In the genomic region with DNA sequence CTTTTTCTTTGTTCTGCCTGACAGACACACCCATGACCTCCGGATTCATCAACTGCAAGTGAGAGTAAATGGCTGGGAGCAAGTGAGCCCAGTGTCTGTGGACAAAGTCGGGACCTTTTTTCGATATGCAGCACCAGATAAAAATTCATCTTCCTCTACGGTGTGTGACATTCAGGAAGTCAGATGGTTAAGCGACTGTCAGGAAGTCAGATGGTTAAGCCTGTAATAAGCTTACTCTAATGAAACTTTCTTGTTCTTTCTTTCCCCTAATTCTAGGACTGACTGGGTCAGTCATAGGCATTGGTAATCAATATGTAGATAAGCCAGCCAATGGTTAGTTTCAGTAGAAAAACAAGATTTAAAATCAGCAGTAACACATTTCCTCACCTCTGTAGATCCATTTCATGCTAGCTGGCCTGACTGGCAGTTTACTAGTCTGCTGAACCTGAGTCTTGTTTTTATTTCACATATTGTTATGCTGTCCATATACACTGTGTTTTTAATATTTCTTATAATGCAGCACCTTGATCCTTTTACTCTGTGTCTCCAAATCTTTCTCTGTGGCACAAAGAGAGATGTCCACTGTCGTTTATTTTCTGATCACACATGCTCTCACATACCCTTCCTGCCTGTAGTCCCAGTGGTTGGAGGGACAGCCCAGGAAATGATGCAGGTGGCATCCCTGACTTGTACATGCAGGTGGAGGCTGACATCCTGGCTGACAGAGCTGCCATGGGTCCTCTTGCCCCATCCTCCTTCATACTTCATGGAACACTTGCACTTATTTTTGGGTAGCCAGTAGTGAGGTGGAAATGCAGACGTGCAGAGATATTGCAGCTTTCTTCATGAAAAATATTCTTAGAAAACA, we compare ENCODE assay signal across 7 cellular contexts.
DNase-seq lines count a peak whose midpoint lies in the region; ATAC-seq and TF ChIP-seq lines count a peak whose summit lies in the region.

No MANE protein-coding gene starts in this region.

- H3K27me3 ChIP-seq in Peyer's patch (no peaks in the 10 kb centered on the region), HAP-1 (ENCODE audit: low read depth) (no peaks in the 10 kb centered on the region)

- in situ Hi-C loops in HAP-1 (cut with MboI; ENCODE audit: low sequenced_read_pairs) = no loop called here

- H3K36me3 ChIP-seq in Peyer's patch = peaks cover 0 to 58% (median 0%) of the 10 kb centered on the region in 3 donors
- H3K36me3 ChIP-seq in HAP-1 (replicated peaks) = peaks cover 29% of the 10 kb centered on the region

- H3K27ac Mint-ChIP-seq in effector memory CD8-positive, alpha-beta T cell = peak overlapping the region; percentile 89 to 90
- H3K27ac Mint-ChIP-seq in stimulated activated naive B cell treated with anti-CD40 and anti-IgM and Interleukin-4, amounts not matched to agents 10 μg/mL and 1 μg/mL and 100 μg/mL, for 72 hours = peak overlapping the region; percentile 94

- no peaks in the 10 kb centered on the region for H3K9me3 Mint-ChIP-seq in effector memory CD8-positive, alpha-beta T cell
- H3K9me3 Mint-ChIP-seq in stimulated activated naive B cell treated with anti-CD40 and anti-IgM and Interleukin-4, amounts not matched to agents 10 μg/mL and 1 μg/mL and 100 μg/mL, for 72 hours = peaks cover 2 to 5% of the 10 kb centered on the region in 2 donors

- DNase-seq in GM20000 (ENCODE audit: low spot score) = peak; percentile 8
- DNase-seq in Peyer's patch = peak in 2 of 3 donors; percentile 44 to 68
- no peak for DNase-seq in effector memory CD8-positive, alpha-beta T cell
- no peak for DNase-seq in stimulated activated naive B cell treated with anti-CD40 and anti-IgM and Interleukin-4, amounts not matched to agents 10 μg/mL and 1 μg/mL and 100 μg/mL, for 72 hours
- DNase-seq in HAP-1 (ENCODE audit: low spot score in 2 of 2) = no peak
- no peak for DNase-seq in HT-29 (ENCODE audit: low spot score)

- H3K27me3 Mint-ChIP-seq in effector memory CD8-positive, alpha-beta T cell = no peaks in the 10 kb centered on the region
- no peaks in the 10 kb centered on the region for H3K27me3 Mint-ChIP-seq in stimulated activated naive B cell treated with anti-CD40 and anti-IgM and Interleukin-4, amounts not matched to agents 10 μg/mL and 1 μg/mL and 100 μg/mL, for 72 hours

- H3K4me1 ChIP-seq in Peyer's patch (peaks cover 0 to 20% (median 7%) of the 10 kb centered on the region in 4 donors), HAP-1 (no peaks in the 10 kb centered on the region)

- TF ChIP-seq CTCF in GM20000 (IDR thresholded peaks at IDR 0.05; ENCODE audit: extremely low read depth, missing control alignments) (no peak), Peyer's patch (IDR thresholded peaks at IDR 0.05) (no peak)

- H3K4me3 ChIP-seq in Peyer's patch = no peak overlapping the region
- H3K4me3 ChIP-seq in HAP-1 = no peak overlapping the region

- H3K9me3 ChIP-seq in Peyer's patch (no peaks in the 10 kb centered on the region), HAP-1 (no peaks in the 10 kb centered on the region)

- H3K4me1 Mint-ChIP-seq in effector memory CD8-positive, alpha-beta T cell (ENCODE audit: low read depth in 2 of 2) = peaks cover 38 to 39% of the 10 kb centered on the region in 2 donors
- H3K4me1 Mint-ChIP-seq in stimulated activated naive B cell treated with anti-CD40 and anti-IgM and Interleukin-4, amounts not matched to agents 10 μg/mL and 1 μg/mL and 100 μg/mL, for 72 hours = peaks cover 35 to 50% of the 10 kb centered on the region in 2 donors

- peaks cover 35% of the 10 kb centered on the region for H3K36me3 Mint-ChIP-seq in effector memory CD8-positive, alpha-beta T cell (ENCODE audit: insufficient read depth)
- H3K36me3 Mint-ChIP-seq in stimulated activated naive B cell treated with anti-CD40 and anti-IgM and Interleukin-4, amounts not matched to agents 10 μg/mL and 1 μg/mL and 100 μg/mL, for 72 hours = peaks cover 32 to 58% of the 10 kb centered on the region in 2 donors

- H3K27ac ChIP-seq in Peyer's patch = peak overlapping the region; percentile 37 to 72 (median 51)

- H3K4me3 Mint-ChIP-seq in effector memory CD8-positive, alpha-beta T cell = peak overlapping the region; percentile 61 to 62
- H3K4me3 Mint-ChIP-seq in stimulated activated naive B cell treated with anti-CD40 and anti-IgM and Interleukin-4, amounts not matched to agents 10 μg/mL and 1 μg/mL and 100 μg/mL, for 72 hours = peak overlapping the region; percentile 74 to 85

- peak; percentile 68 for ATAC-seq in effector memory CD8-positive, alpha-beta T cell (replicated peaks)
- peak; percentile 64 to 65 for ATAC-seq in stimulated activated naive B cell treated with anti-CD40 and anti-IgM and Interleukin-4, amounts not matched to agents 10 μg/mL and 1 μg/mL and 100 μg/mL, for 72 hours (replicated peaks)
- ATAC-seq in HG02840 (IDR thresholded peaks at IDR 0.05; ENCODE audit: low FRiP score, unreplicated experiment) = no peak

- no peak for TF ChIP-seq POLR2A in Peyer's patch (IDR thresholded peaks at IDR 0.05)

Comparison
In these comparisons a context has a peak if more than half of its experiments do, and no peak if none do; other contexts are left out.
1. DNase-seq: peak in GM20000 (single experiment) and Peyer's patch (2 of 3); none in effector memory CD8-positive, alpha-beta T cell (0 of 3), stimulated activated naive B cell treated with anti-CD40 and anti-IgM and Interleukin-4, amounts not matched to agents 10 μg/mL and 1 μg/mL and 100 μg/mL, for 72 hours (single experiment), HAP-1 (0 of 2) and HT-29 (single experiment).